9 cellular contexts compared by ENCODE assay signal in genomic region chr2:64260093-64260808, GRCh38.
DNase-seq lines count a peak whose midpoint lies in the region; ATAC-seq and TF ChIP-seq lines count a peak whose summit lies in the region.
"Had no signal": no experiment of that assay in that cellular context is flagged by ENCODE, and none has a peak within 500 bp of the region (broad histone marks: within the 10 kb centered on the region; RNA-seq: fewer than 3 reads in every experiment).

No MANE protein-coding gene starts in this region.

- peaks cover 7% of the 10 kb centered on the region for H3K4me1 Mint-ChIP-seq in CD8-positive, alpha-beta T cell (ENCODE audit: low read depth)
- H3K4me1 Mint-ChIP-seq in GM23338 = peaks cover 74% of the 10 kb centered on the region
- peaks cover 7% of the 10 kb centered on the region for H3K4me1 Mint-ChIP-seq in activated naive CD8-positive, alpha-beta T cell treated with anti-CD3 and anti-CD28 coated beads for 36 hours

- H3K4me1 ChIP-seq in CD8-positive, alpha-beta T cell (ENCODE audit: insufficient read depth, low read length) = peaks cover 8% of the 10 kb centered on the region
- H3K4me1 ChIP-seq in GM23338 (ENCODE audit: insufficient read depth) (peaks cover 56% of the 10 kb centered on the region), parathyroid adenoma (no peaks in the 10 kb centered on the region)

- peak overlapping the region; percentile 69 for H3K4me3 Mint-ChIP-seq in CD8-positive, alpha-beta T cell
- H3K4me3 Mint-ChIP-seq in GM23338 = no peak overlapping the region
- H3K4me3 Mint-ChIP-seq in activated naive CD8-positive, alpha-beta T cell treated with anti-CD3 and anti-CD28 coated beads for 36 hours = peak overlapping the region; percentile 56
- H3K4me3 Mint-ChIP-seq: neural progenitor cell had no signal

- H3K27ac ChIP-seq in CD8-positive, alpha-beta T cell (ENCODE audit: low read depth, low read length) = no peak overlapping the region
- H3K27ac ChIP-seq in GM23338 (ENCODE audit: low read depth) (peak overlapping the region; percentile 97), parathyroid adenoma (peak overlapping the region; percentile 51)
- H3K27ac ChIP-seq: neural progenitor cell had no signal

- no peaks in the 10 kb centered on the region for H3K9me3 Mint-ChIP-seq in CD8-positive, alpha-beta T cell
- no peaks in the 10 kb centered on the region for H3K9me3 Mint-ChIP-seq in GM23338
- no peaks in the 10 kb centered on the region for H3K9me3 Mint-ChIP-seq in activated naive CD8-positive, alpha-beta T cell treated with anti-CD3 and anti-CD28 coated beads for 36 hours
- H3K9me3 Mint-ChIP-seq: neural progenitor cell had no signal

- no peaks in the 10 kb centered on the region for H3K27me3 ChIP-seq in CD8-positive, alpha-beta T cell (ENCODE audit: insufficient read depth, low read length)
- H3K27me3 ChIP-seq in GM23338 (ENCODE audit: insufficient read depth) (no peaks in the 10 kb centered on the region), parathyroid adenoma (ENCODE audit: control insufficient read depth, insufficient read depth, low read length) (no peaks in the 10 kb centered on the region)

- H3K27me3 Mint-ChIP-seq in CD8-positive, alpha-beta T cell (ENCODE audit: low read depth) = no peaks in the 10 kb centered on the region
- H3K27me3 Mint-ChIP-seq in GM23338 (ENCODE audit: insufficient read depth, low read depth, poor library complexity) = peaks cover 8% of the 10 kb centered on the region
- no peaks in the 10 kb centered on the region for H3K27me3 Mint-ChIP-seq in activated naive CD8-positive, alpha-beta T cell treated with anti-CD3 and anti-CD28 coated beads for 36 hours

- peak overlapping the region; percentile 78 for H3K27ac Mint-ChIP-seq in CD8-positive, alpha-beta T cell
- H3K27ac Mint-ChIP-seq in GM23338 = no peak overlapping the region
- peak overlapping the region; percentile 47 for H3K27ac Mint-ChIP-seq in activated naive CD8-positive, alpha-beta T cell treated with anti-CD3 and anti-CD28 coated beads for 36 hours
- H3K27ac Mint-ChIP-seq: neural progenitor cell had no signal

- H3K4me2 ChIP-seq in GM23338 (no peak overlapping the region), parathyroid adenoma (ENCODE audit: low read length) (no peak overlapping the region)
- H3K4me2 ChIP-seq: neural progenitor cell had no signal

- intact Hi-C loops in CD8-positive, alpha-beta T cell (cut with DNase I, micrococcal nuclease) = loop anchor here in 1 of 2 experiments (2.0 kb wide), 1 partner anchor 13 kb away; no protein-coding TSS in a partner anchor

- H3K4me3 ChIP-seq in CD8-positive, alpha-beta T cell (ENCODE audit: low read depth, low read length) = peak overlapping the region; percentile 34
- H3K4me3 ChIP-seq in GM23338 (no peak overlapping the region), parathyroid adenoma (ENCODE audit: low read depth, low read length) (no peak overlapping the region)
- H3K4me3 ChIP-seq: neural progenitor cell had no signal

- H3K9me2 ChIP-seq in GM23338 (ENCODE audit: insufficient read depth) = 0 out of 2 replicates have a peak, but pooled peaks cover 3% of the 10 kb centered on the region

- H2AFZ ChIP-seq in GM23338 (no peak overlapping the region), parathyroid adenoma (no peak overlapping the region)
- H2AFZ ChIP-seq: neural progenitor cell had no signal

- TF ChIP-seq CTCF in CD8-positive, alpha-beta T cell (IDR thresholded peaks at IDR 0.05) = no peak
- no peak for TF ChIP-seq CTCF in GM23338 (conservative IDR thresholded peaks at IDR 0.05; ENCODE audit: low read depth in 2 of 2)
- no peak for TF ChIP-seq CTCF in parathyroid adenoma (IDR thresholded peaks at IDR 0.05)

- H3K36me3 Mint-ChIP-seq in CD8-positive, alpha-beta T cell = no peaks in the 10 kb centered on the region
- peaks cover 80% of the 10 kb centered on the region for H3K36me3 Mint-ChIP-seq in GM23338 (ENCODE audit: low read depth)
- H3K36me3 Mint-ChIP-seq in activated naive CD8-positive, alpha-beta T cell treated with anti-CD3 and anti-CD28 coated beads for 36 hours = no peaks in the 10 kb centered on the region
- H3K36me3 Mint-ChIP-seq: neural progenitor cell had no signal

- H3K9me3 ChIP-seq in CD8-positive, alpha-beta T cell (ENCODE audit: low read length) = no peaks in the 10 kb centered on the region
- H3K9me3 ChIP-seq in parathyroid adenoma (ENCODE audit: control insufficient read depth, low read length) = no peaks in the 10 kb centered on the region

- no peaks in the 10 kb centered on the region for H3K36me3 ChIP-seq in CD8-positive, alpha-beta T cell (ENCODE audit: insufficient read depth, low read length)
- H3K36me3 ChIP-seq in GM23338 (ENCODE audit: insufficient read depth) (no peaks in the 10 kb centered on the region; the same call in 1 of the 2 replicates), parathyroid adenoma (ENCODE audit: control insufficient read depth, insufficient read depth, low read length) (no peaks in the 10 kb centered on the region)
- H3K36me3 ChIP-seq: neural progenitor cell had no signal

- peaks cover 50% of the 10 kb centered on the region for H3K79me2 ChIP-seq in GM23338 (replicated peaks; ENCODE audit: insufficient read depth)
- no peaks in the 10 kb centered on the region for H3K79me2 ChIP-seq in parathyroid adenoma

- POLR2A ChIA-PET in CD8-positive, alpha-beta T cell (lab: Charles Lee) = interaction anchor here (0.6 to 1.3 kb wide), 3 partner anchors 9 to 69 kb away, joined by 3 to 5 read pairs (median 3); no protein-coding TSS in a partner anchor

- 0 out of 2 replicates have a peak, but pooled peaks cover 2% of the 10 kb centered on the region for H3F3A ChIP-seq in GM23338 (replicated peaks; ENCODE audit: low read depth)

- DNase-seq in CD8-positive, alpha-beta T cell = no peak
- DNase-seq in GM23338 (ENCODE audit: low spot score) (no peak), NCI-H1092 treated with DMSO at 0.1 percent for 48 hours (lab: John Stamatoyannopoulos, UW) (no peak), DMS79 treated with DMSO at 0.1 percent for 48 hours (lab: John Stamatoyannopoulos, UW) (no peak)
- DNase-seq in activated naive CD8-positive, alpha-beta T cell treated with anti-CD3 and anti-CD28 coated beads for 36 hours = no peak
- DNase-seq: IMR-90 had no signal

- no peak overlapping the region for H3K9ac ChIP-seq in parathyroid adenoma
- H3K9ac ChIP-seq: neural progenitor cell had no signal

- no peaks in the 10 kb centered on the region for H4K20me1 ChIP-seq in GM23338 (replicated peaks; ENCODE audit: insufficient read depth)

- CTCF ChIA-PET in CD8-positive, alpha-beta T cell (lab: Charles Lee) = no interaction called here

- ATAC-seq in CD8-positive, alpha-beta T cell = no peak
- ATAC-seq in GM23338 (no peak), GM19351 (IDR thresholded peaks at IDR 0.05; ENCODE audit: unreplicated experiment) (no peak)

TF ChIP-seq in GM23338, 12 proteins besides CTCF, POLR2A, EP300 and RAD21 (continues in another document):
- no peak for TF ChIP-seq ZNF462 (CRISPR knock-in tag; IDR thresholded peaks at IDR 0.05)
